Comparison of ENCODE assay signal across 31 cellular contexts in genomic region chr10:49166804-49167628, GRCh38. TPM values are rescaled to one million over a fixed set of nuclear protein-coding genes. Genes with fewer than 3 reads are reported as not detected.
DNase-seq lines count a peak whose midpoint lies in the region; ATAC-seq, FAIRE-seq and TF ChIP-seq lines count a peak whose summit lies in the region.
"Had no signal": no experiment of that assay in that cellular context is flagged by ENCODE, and none has a peak within 500 bp of the region (broad histone marks: within the 10 kb centered on the region; RNA-seq: fewer than 3 reads in every experiment).

No MANE protein-coding gene starts in this region.

- FAIRE-seq in K562 (lab: Jason Lieb, UNC) = no peak
- FAIRE-seq: endometrium, H1 had no signal

- no peaks in the 10 kb centered on the region for H3K27me3 ChIP-seq in K562 (ENCODE audit: control insufficient read depth in 2 of 2, insufficient read depth in 2 of 2, low read length in 2 of 2)
- H3K27me3 ChIP-seq in osteoblast (ENCODE audit: insufficient read depth, low read length) = no peaks in the 10 kb centered on the region
- H3K27me3 ChIP-seq: esophagus squamous epithelium, foreskin keratinocyte had no signal

- no TSS peak for BruUV-seq in K562 (replicated peaks; lab: Mats Ljungman, UMichigan)

- peaks cover 27% of the 10 kb centered on the region for H3K4me1 Mint-ChIP-seq in T-helper 17 cell

- H3K9me3 ChIP-seq in T-helper 17 cell (ENCODE audit: control insufficient read depth, low read length, poor library complexity, severe bottlenecking) = no peaks in the 10 kb centered on the region
- H3K9me3 ChIP-seq in K562 (replicated peaks; ENCODE audit: control insufficient read depth, insufficient read depth, low read depth, low read length) = no peaks in the 10 kb centered on the region
- H3K9me3 ChIP-seq in osteoblast (ENCODE audit: low read depth, low read length) = no peaks in the 10 kb centered on the region
- H3K9me3 ChIP-seq: esophagus squamous epithelium had no signal

- 27% methylated on average over 17 of the region's 17 CpGs for WGBS in K562 (ENCODE audit: insufficient coverage, low coverage, missing lambda C conversion rate)

- H3K4me3 Mint-ChIP-seq in T-helper 17 cell = no peak overlapping the region
- H3K4me3 Mint-ChIP-seq: CD4-positive, alpha-beta memory T cell; HFFc6 had no signal

- intact Hi-C loops in K562 (cut with micrococcal nuclease) = loop anchor here (2.0 kb wide), 1 partner anchor 20 kb away; no protein-coding TSS in a partner anchor

- H3K4me2 ChIP-seq in K562 (ENCODE audit: insufficient read depth, low read length) (peak overlapping the region; percentile 70), osteoblast (ENCODE audit: insufficient read depth, low read length) (no peak overlapping the region)
- H3K4me2 ChIP-seq: smooth muscle cell had no signal

- ATAC-seq in T-helper 17 cell (no peak), K562 (peak; percentile 15), GM21529 (IDR thresholded peaks at IDR 0.05; ENCODE audit: unreplicated experiment) (no peak), GM19351 (IDR thresholded peaks at IDR 0.05; ENCODE audit: unreplicated experiment) (no peak)
- ATAC-seq: foreskin keratinocyte; right cardiac atrium; stimulated activated naive CD8-positive, alpha-beta T cell treated with anti-CD3 and anti-CD28 coated beads, Interleukin-15, Interleukin-2, amounts not matched to agents 100 U/mL and 50 U/mL, for 24 hours had no signal

- peak overlapping the region; percentile 32 to 87 for H3K9ac ChIP-seq in K562 (ENCODE audit: insufficient read depth in 1 of 2, low read depth in 2 of 2, low read length in 2 of 2)

- H2AFZ ChIP-seq in K562 (ENCODE audit: low read depth, low read length) = peak overlapping the region; percentile 61
- no peak overlapping the region for H2AFZ ChIP-seq in osteoblast (ENCODE audit: low read length)

- H3K4me1 ChIP-seq in K562 (replicated peaks in 1 of 2; ENCODE audit: control insufficient read depth in 2 of 2, insufficient read depth in 2 of 2, low read length in 2 of 2) (peaks cover 75 to 95% of the 10 kb centered on the region in 2 experiments), osteoblast (ENCODE audit: insufficient read depth, low read length) (peaks cover 11% of the 10 kb centered on the region)
- H3K4me1 ChIP-seq: foreskin keratinocyte had no signal

- H3K9me1 ChIP-seq in K562 (ENCODE audit: control insufficient read depth, insufficient read depth, low read length) = peaks cover 5% of the 10 kb centered on the region

- TF ChIP-seq EP300 in K562 (IDR thresholded peaks at IDR 0.05; ENCODE audit: low read length) = 0 out of 2 replicates have a peak, but pooled peaks have one; percentile 10

- peak overlapping the region; percentile 57 for H3K27ac ChIP-seq in K562 (ENCODE audit: extremely low read depth, low read depth, low read length)
- no peak overlapping the region for H3K27ac ChIP-seq in osteoblast (ENCODE audit: low read depth, low read length)
- H3K27ac ChIP-seq: esophagus squamous epithelium, foreskin keratinocyte, VCaP had no signal

- in situ Hi-C loops in K562 (cut with MboI) = loop anchor here (5.0 kb wide), 1 partner anchor 180 kb away; no protein-coding TSS in a partner anchor

- POLR2A ChIA-PET in K562 (lab: Yijun Ruan, JAX) = interaction anchor here (1.0 to 2.8 kb wide), 6 partner anchors 8 to 13 kb away, joined by 3 to 11 read pairs (median 4); no protein-coding TSS in a partner anchor

- H3K36me3 ChIP-seq in K562 (ENCODE audit: control insufficient read depth, insufficient read depth, low read length) (peaks cover 61% of the 10 kb centered on the region), osteoblast (ENCODE audit: insufficient read depth, low read length) (no peaks in the 10 kb centered on the region)

- CTCF ChIA-PET in K562 (lab: Yijun Ruan, JAX; ENCODE audit: low intra/inter-chr PET ratio) = no interaction called here

- H3K79me2 ChIP-seq in K562 (ENCODE audit: control insufficient read depth, insufficient read depth, low read length) (peaks cover 39% of the 10 kb centered on the region; the same call in 2 of the 3 replicates), osteoblast (ENCODE audit: insufficient read depth, low read length) (no peaks in the 10 kb centered on the region)

- TF ChIP-seq CTCF in K562 (IDR thresholded peaks at IDR 0.05 in 2 of 3, conservative IDR thresholded peaks at IDR 0.05 in 1 of 3; ENCODE audit: insufficient read depth in 2 of 3, low read depth in 1 of 3, low read length in 3 of 3) (peak in 2 of 3 experiments; percentile 7 to 38; a peak in 3 of 6 replicates), osteoblast (IDR thresholded peaks at IDR 0.05; ENCODE audit: extremely low read depth, low read depth, low read length) (no peak)

- no peak for TF ChIP-seq RAD21 in K562 (CRISPR knock-in tag; conservative IDR thresholded peaks at IDR 0.05 in 1 of 2, IDR thresholded peaks at IDR 0.05 in 1 of 2)

- H3K27me3 Mint-ChIP-seq in T-helper 17 cell = no peaks in the 10 kb centered on the region
- H3K27me3 Mint-ChIP-seq: CD4-positive, alpha-beta memory T cell had no signal

- H3K36me3 Mint-ChIP-seq in T-helper 17 cell (ENCODE audit: low read depth) = peaks cover 10% of the 10 kb centered on the region

- no peak for TF ChIP-seq POLR2A in K562 (conservative IDR thresholded peaks at IDR 0.05)

- H3K27ac Mint-ChIP-seq in T-helper 17 cell = peak overlapping the region; percentile 68
- H3K27ac Mint-ChIP-seq: HFFc6 had no signal

- H3K4me3 ChIP-seq in K562 (no peak overlapping the region), osteoblast (ENCODE audit: insufficient read depth, low read length) (no peak overlapping the region)
- H3K4me3 ChIP-seq: esophagus squamous epithelium, lung, smooth muscle cell had no signal

- DNase-seq in activated CD8-positive, alpha-beta memory T cell treated with anti-CD3 and anti-CD28 coated beads for 24 hours = peak; percentile 38
- DNase-seq in activated CD8-positive, alpha-beta memory T cell treated with anti-CD3 and anti-CD28 coated beads, Interleukin-2, amount 50 U/mL, for 4 hours = no peak
- DNase-seq in T-helper 17 cell (no peak), K562 (ENCODE audit: extremely low read depth in 1 of 4, low spot score in 3 of 4) (peak in 2 of 4 experiments; percentile 27 to 62), osteoblast (ENCODE audit: insufficient read length, low spot score, missing footprints) (peak; percentile 38), occipital lobe (lab: John Stamatoyannopoulos, UW) (no peak)
- DNase-seq: activated CD4-positive, alpha-beta T cell treated with anti-CD3 and anti-CD28 coated beads for 48 hours; CD4-positive, alpha-beta memory T cell; dermis blood vessel endothelial cell; esophagus squamous epithelium; foreskin keratinocyte; HFFc6; kidney glomerular epithelial cell; NCI-H1436; NCI-H2081 treated with DMSO at 0.1 percent for 48 hours; NCI-H82; right cardiac atrium; stimulated activated naive CD8-positive, alpha-beta T cell treated with anti-CD3 and anti-CD28 coated beads, Interleukin-15, Interleukin-2, amounts not matched to agents 100 U/mL and 50 U/mL, for 24 hours; T1000 had no signal

- H4K20me1 ChIP-seq in K562 (replicated peaks; ENCODE audit: control insufficient read depth, insufficient read depth, low read length) = no peaks in the 10 kb centered on the region
- no peaks in the 10 kb centered on the region for H4K20me1 ChIP-seq in osteoblast (ENCODE audit: insufficient read depth, low read length)

RNA-seq across cellular contexts. Expression of gene TMEM273, which starts 21.2 kb away (rescaled TPM):
- total RNA-seq in T-helper 17 cell (10 to 100 TPM; 11.3 to 39.6 TPM), K562 (2014; rRNA removed) (93.1 and 94.3 TPM in 2 replicates), K562 (2014; rRNA removed; fragmentation: Illumina TruSeq; extraction: Trizol) (72.3 and 78.7 TPM in 2 replicates), K562 (2015; rRNA removed; fragmentation: Illumina TruSeq; extraction: Trizol) (90.7 and 95.6 TPM in 2 replicates), K562 (2021) (63.1 and 64.3 TPM in 2 replicates), osteoblast (0.59 TPM in 1 of 2 replicates, not detected in the other), occipital lobe (1.7 TPM)
- total RNA-seq in K562 (2011; cell fraction: chromatin; rRNA removed; ENCODE audit: low replicate concordance) = 81.2 and 118 TPM in 2 replicates
- 54.2 and 60.0 TPM in 2 replicates for total RNA-seq in K562 (2011; cell fraction: nucleolus; rRNA removed)
- 86.6 and 86.7 TPM in 2 replicates for total RNA-seq in K562 (2011; cell fraction: nucleoplasm; rRNA removed)
- polyA plus RNA-seq in K562 (2011; rRNA removed) (38.9 and 39.2 TPM in 2 replicates), K562 (2014; fragmentation: Illumina TruSeq; extraction: Trizol) (126 and 127 TPM in 2 replicates), K562 (2014; fragmentation: Nextera tagmentation; extraction: Ambion mirVana) (100 to 1,000 TPM in 1 of 2 experiments, 10 to 100 TPM in 1; 97.3 to 102 TPM), K562 (2014; rRNA removed) (131 and 145 TPM in 2 replicates)
- polyA plus RNA-seq in K562 (2011; cell fraction: cytosol; rRNA removed) = 28.1 and 37.9 TPM in 2 replicates
- polyA plus RNA-seq in K562 (2011; cell fraction: nucleus; rRNA removed) = 97.0 and 101 TPM in 2 replicates
- 161 and 239 TPM in 2 replicates for polyA plus RNA-seq in K562 (2012)
- 30.9 and 33.2 TPM in 2 replicates for polyA minus RNA-seq in K562 (2011; rRNA and poly(A)+ RNA removed)
- 9.6 and 10.0 TPM in 2 replicates for polyA minus RNA-seq in K562 (2011; cell fraction: cytosol; rRNA and poly(A)+ RNA removed)
- 24.1 and 32.7 TPM in 2 replicates for polyA minus RNA-seq in K562 (2011; cell fraction: nucleus; rRNA and poly(A)+ RNA removed)
- total RNA-seq: A673, Daoy, foreskin keratinocyte, H1, HFFc6, LHCN-M2 had no signal
- polyA plus RNA-seq: foreskin keratinocyte, H1, neural cell, smooth muscle cell had no signal

RNA-seq across cellular contexts. Expression of gene FAM170B, which starts 33.2 kb away (rescaled TPM):
- total RNA-seq in T-helper 17 cell (not detected), K562 (2014; rRNA removed) (0.24 TPM in 1 of 2 replicates, not detected in the other), K562 (2014; rRNA removed; fragmentation: Illumina TruSeq; extraction: Trizol) (not detected in 2 replicates), K562 (2015; rRNA removed; fragmentation: Illumina TruSeq; extraction: Trizol) (0.11 TPM in 2 replicates), K562 (2021) (not detected in 2 replicates), osteoblast (not detected in 2 replicates), occipital lobe (not detected)
- total RNA-seq in K562 (2011; cell fraction: chromatin; rRNA removed; ENCODE audit: low replicate concordance) = not detected in 2 replicates
- total RNA-seq in K562 (2011; cell fraction: nucleolus; rRNA removed) = 0.53 TPM in 1 of 2 replicates, not detected in the other
- total RNA-seq in K562 (2011; cell fraction: nucleoplasm; rRNA removed) = not detected in 2 replicates
- polyA plus RNA-seq in K562 (2011; rRNA removed) (0.07 TPM in 1 of 2 replicates, not detected in the other), K562 (2014; fragmentation: Illumina TruSeq; extraction: Trizol) (not detected in 2 replicates), K562 (2014; fragmentation: Nextera tagmentation; extraction: Ambion mirVana) (not detected), K562 (2014; rRNA removed) (0.13 and 0.21 TPM in 2 replicates)
- polyA plus RNA-seq in K562 (2011; cell fraction: cytosol; rRNA removed) = not detected in 2 replicates
- polyA plus RNA-seq in K562 (2011; cell fraction: nucleus; rRNA removed) = 0.11 TPM in 1 of 2 replicates, not detected in the other
- polyA plus RNA-seq in K562 (2012) = 0.15 and 0.17 TPM in 2 replicates
- polyA minus RNA-seq in K562 (2011; rRNA and poly(A)+ RNA removed) = not detected in 2 replicates
- not detected in 2 replicates for polyA minus RNA-seq in K562 (2011; cell fraction: cytosol; rRNA and poly(A)+ RNA removed)
- 0.22 TPM in 1 of 2 replicates, not detected in the other for polyA minus RNA-seq in K562 (2011; cell fraction: nucleus; rRNA and poly(A)+ RNA removed)
- total RNA-seq: A673; CD4-positive, alpha-beta memory T cell; Daoy; dermis blood vessel endothelial cell; esophagus squamous epithelium; foreskin keratinocyte; H1; HFFc6; LHCN-M2; right cardiac atrium; smooth muscle cell had no signal
- polyA plus RNA-seq: adipose tissue; CD4-positive, alpha-beta memory T cell; foreskin keratinocyte; H1; neural cell; right cardiac atrium; smooth muscle cell had no signal

RNA-seq across cellular contexts. Expression of gene VSTM4, which starts 51.7 kb away (rescaled TPM):
- total RNA-seq in T-helper 17 cell (not detected), K562 (2014; rRNA removed) (2.3 and 3.2 TPM in 2 replicates), K562 (2014; rRNA removed; fragmentation: Illumina TruSeq; extraction: Trizol) (2.9 and 3.5 TPM in 2 replicates), K562 (2015; rRNA removed; fragmentation: Illumina TruSeq; extraction: Trizol) (1.4 and 1.5 TPM in 2 replicates), K562 (2021) (3.9 and 4.5 TPM in 2 replicates), osteoblast (10.1 and 14.1 TPM in 2 replicates), occipital lobe (2.3 TPM)
- 28.0 and 44.8 TPM in 2 replicates for total RNA-seq in K562 (2011; cell fraction: chromatin; rRNA removed; ENCODE audit: low replicate concordance)
- total RNA-seq in K562 (2011; cell fraction: nucleolus; rRNA removed) = 25.3 and 25.7 TPM in 2 replicates
- total RNA-seq in K562 (2011; cell fraction: nucleoplasm; rRNA removed) = 38.3 and 60.8 TPM in 2 replicates
- polyA plus RNA-seq in K562 (2011; rRNA removed) (7.3 and 7.9 TPM in 2 replicates), K562 (2014; fragmentation: Illumina TruSeq; extraction: Trizol) (4.1 and 5.0 TPM in 2 replicates), K562 (2014; fragmentation: Nextera tagmentation; extraction: Ambion mirVana) (1 to 10 TPM; 1.0 to 1.1 TPM), K562 (2014; rRNA removed) (3.0 TPM in 2 replicates)
- polyA plus RNA-seq in K562 (2011; cell fraction: cytosol; rRNA removed) = 3.7 and 5.1 TPM in 2 replicates
- 7.6 and 10.0 TPM in 2 replicates for polyA plus RNA-seq in K562 (2011; cell fraction: nucleus; rRNA removed)
- polyA plus RNA-seq in K562 (2012) = 3.2 and 4.6 TPM in 2 replicates
- polyA minus RNA-seq in K562 (2011; rRNA and poly(A)+ RNA removed) = 11.4 and 12.1 TPM in 2 replicates
- 4.6 and 6.7 TPM in 2 replicates for polyA minus RNA-seq in K562 (2011; cell fraction: cytosol; rRNA and poly(A)+ RNA removed)
- polyA minus RNA-seq in K562 (2011; cell fraction: nucleus; rRNA and poly(A)+ RNA removed) = 15.8 and 17.0 TPM in 2 replicates
- total RNA-seq: CD4-positive, alpha-beta memory T cell; foreskin keratinocyte had no signal
- polyA plus RNA-seq: CD4-positive, alpha-beta memory T cell; foreskin keratinocyte had no signal

Comparison
In these comparisons a context has a peak if more than half of its experiments do, and no peak if none do; other contexts are left out.
1. DNase-seq: peak in activated CD8-positive, alpha-beta memory T cell treated with anti-CD3 and anti-CD28 coated beads for 24 hours (single experiment) and osteoblast (single experiment); none in activated CD8-positive, alpha-beta memory T cell treated with anti-CD3 and anti-CD28 coated beads, Interleukin-2, amount 50 U/mL, for 4 hours (single experiment), T-helper 17 cell (0 of 3) and occipital lobe (single experiment).